In the genomic region with DNA sequence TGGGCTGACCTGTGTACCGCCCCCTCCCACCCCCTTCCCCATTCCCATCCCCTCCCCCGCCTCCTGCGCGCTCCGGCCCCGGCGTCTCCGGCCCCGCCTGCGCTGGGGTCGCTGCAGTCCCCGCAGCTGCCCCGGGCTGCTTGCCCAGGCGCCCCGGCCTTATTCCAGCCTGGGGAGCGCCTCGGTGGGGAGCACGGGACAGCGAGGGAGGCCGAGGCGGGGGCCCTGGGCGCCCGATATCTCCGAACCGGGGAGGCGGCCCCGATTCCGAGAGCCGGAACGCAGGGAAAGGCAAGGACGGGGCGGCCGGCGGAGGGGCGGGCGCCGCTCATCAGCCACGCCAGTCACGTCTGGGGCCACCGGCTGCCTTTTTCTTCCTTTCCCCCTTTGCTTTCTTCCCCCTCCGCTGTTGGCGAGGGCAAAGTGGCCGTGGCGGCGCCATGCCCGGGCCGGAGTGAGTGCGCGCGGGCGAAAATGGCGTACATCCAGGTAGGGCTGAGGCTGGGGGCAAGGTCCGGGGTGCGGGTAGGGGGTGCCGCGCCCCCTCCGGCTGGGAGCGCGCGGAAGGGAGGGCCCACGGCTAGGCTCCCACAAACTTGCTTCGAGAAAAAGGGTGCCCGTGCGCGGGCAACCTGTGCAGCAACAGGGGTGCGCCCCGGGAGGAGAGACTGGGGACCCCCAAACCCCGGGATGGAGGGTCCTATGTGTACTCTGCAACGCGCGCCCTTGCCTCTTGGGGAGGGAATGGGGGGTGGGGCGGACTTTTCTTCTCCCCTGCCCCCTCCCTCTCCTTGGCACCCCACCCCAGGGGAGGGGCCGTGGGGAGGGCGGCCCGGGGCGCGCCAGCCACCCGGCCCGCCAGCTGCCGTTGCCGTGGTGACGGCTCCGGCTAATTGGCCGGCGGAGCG, we compare ENCODE assay signal across 9 cellular contexts. TPM values are rescaled to one million over a fixed set of nuclear protein-coding genes. Genes with fewer than 3 reads are reported as not detected.
DNase-seq lines count a peak whose midpoint lies in the region; ATAC-seq and TF ChIP-seq lines count a peak whose summit lies in the region.
"Had no signal": no experiment of that assay in that cellular context is flagged by ENCODE, and none has a peak within 500 bp of the region (broad histone marks: within the 10 kb centered on the region; RNA-seq: fewer than 3 reads in every experiment).

A gene with protein sequence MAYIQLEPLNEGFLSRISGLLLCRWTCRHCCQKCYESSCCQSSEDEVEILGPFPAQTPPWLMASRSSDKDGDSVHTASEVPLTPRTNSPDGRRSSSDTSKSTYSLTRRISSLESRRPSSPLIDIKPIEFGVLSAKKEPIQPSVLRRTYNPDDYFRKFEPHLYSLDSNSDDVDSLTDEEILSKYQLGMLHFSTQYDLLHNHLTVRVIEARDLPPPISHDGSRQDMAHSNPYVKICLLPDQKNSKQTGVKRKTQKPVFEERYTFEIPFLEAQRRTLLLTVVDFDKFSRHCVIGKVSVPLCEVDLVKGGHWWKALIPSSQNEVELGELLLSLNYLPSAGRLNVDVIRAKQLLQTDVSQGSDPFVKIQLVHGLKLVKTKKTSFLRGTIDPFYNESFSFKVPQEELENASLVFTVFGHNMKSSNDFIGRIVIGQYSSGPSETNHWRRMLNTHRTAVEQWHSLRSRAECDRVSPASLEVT (plus strand): TSS at position 68 of the 908 bp plus-strand sequence. CDS start 407 bp downstream, at position 475.

- peak within 1 kb of the TSS; percentile 61 to 71 for H3K4me3 ChIP-seq in left lung
- H3K4me3 ChIP-seq in tibial artery, result peak within 1 kb of the TSS; percentile 38 to 49

- CTCF ChIA-PET in MCF 10A (lab: Yijun Ruan, JAX), result interaction anchor here (0.6 kb wide), 1 partner anchor 206 kb away, joined by 5 read pairs; no protein-coding TSS in a partner anchor

- H3K4me1 ChIP-seq in left lung (peaks cover 0 to 24% of the 10 kb centered on the region in 2 donors), tibial artery (peaks cover 0 to 23% (median 17%) of the 10 kb centered on the region in 4 donors)

- ATAC-seq in left lung (peak; percentile 70), HG03571 (IDR thresholded peaks at IDR 0.05; ENCODE audit: unreplicated experiment) (no peak), HG02840 (IDR thresholded peaks at IDR 0.05; ENCODE audit: low FRiP score, unreplicated experiment) (no peak)

- TF ChIP-seq CTCF in MCF 10A (IDR thresholded peaks at IDR 0.05; ENCODE audit: unreplicated experiment), result no peak
- TF ChIP-seq CTCF in left lung (IDR thresholded peaks at IDR 0.05), result no peak
- TF ChIP-seq CTCF in tibial artery (IDR thresholded peaks at IDR 0.05), result no peak

- H3K27me3 Mint-ChIP-seq in MCF 10A (ENCODE audit: insufficient read depth, unreplicated experiment), result peaks cover 30% of the 10 kb centered on the region

- H3K4me3 Mint-ChIP-seq in MCF 10A (ENCODE audit: unreplicated experiment), result peak within 1 kb of the TSS; percentile 46

- H3K36me3 Mint-ChIP-seq in MCF 10A (ENCODE audit: insufficient read depth, unreplicated experiment), result no peaks in the 10 kb centered on the region

- H3K9me3 ChIP-seq in left lung, result peaks cover 0 to under 1% of the 10 kb centered on the region in 2 donors
- H3K9me3 ChIP-seq in tibial artery, result no peaks in the 10 kb centered on the region

- H3K27me3 ChIP-seq in left lung, result peaks cover 0 to 31% of the 10 kb centered on the region in 2 donors
- peaks cover 0 to 34% of the 10 kb centered on the region in 2 donors for H3K27me3 ChIP-seq in tibial artery

- peak within 1 kb of the TSS; percentile 17 to 75 for H3K27ac ChIP-seq in left lung
- no peak within 1 kb of the TSS for H3K27ac ChIP-seq in tibial artery

- POLR2A ChIA-PET in MCF 10A (lab: Yijun Ruan, JAX), result no interaction called here

- intact Hi-C loops in MCF 10A (cut with micrococcal nuclease), result loop anchor here (5.0 kb wide), 1 partner anchor 334 kb away; no protein-coding TSS in a partner anchor
- intact Hi-C loops in left lung (cut with DNase I), result loop anchor here in 1 of 2 donors (10.0 kb wide), 1 partner anchor 84 kb away; no protein-coding TSS in a partner anchor
- intact Hi-C loops in tibial artery (cut with DNase I; ENCODE audit: low total_unique reads), result no loop called here

- BruUV-seq in MCF 10A (replicated peaks; lab: Mats Ljungman, UMichigan), result no TSS peak

- DNase-seq in DMS79 (lab: John Stamatoyannopoulos, UW), result peak; percentile 59
- DNase-seq in NCI-H146 treated with DMSO at 0.1 percent for 48 hours (lab: John Stamatoyannopoulos, UW; ENCODE audit: unreplicated experiment), result peak; percentile 71
- no peak for DNase-seq in MCF 10A (ENCODE audit: unreplicated experiment)
- peak; percentile 39 to 85 for DNase-seq in left lung
- DNase-seq in tibial artery, result no peak
- DNase-seq in activated naive CD4-positive, alpha-beta T cell (lab: John Stamatoyannopoulos, UW), result no peak

- no peaks in the 10 kb centered on the region for H3K4me1 Mint-ChIP-seq in MCF 10A (ENCODE audit: insufficient read depth, unreplicated experiment)

- H3K27ac Mint-ChIP-seq in MCF 10A (ENCODE audit: low read depth, unreplicated experiment), result no peak within 1 kb of the TSS
- H3K27ac Mint-ChIP-seq: naive thymus-derived CD4-positive, alpha-beta T cell had no signal

- H3K36me3 ChIP-seq in left lung, result no peaks in the 10 kb centered on the region
- no peaks in the 10 kb centered on the region for H3K36me3 ChIP-seq in tibial artery

- H3K9me3 Mint-ChIP-seq in MCF 10A (ENCODE audit: unreplicated experiment), result no peaks in the 10 kb centered on the region

RNA-seq across cellular contexts. Expression of the gene that starts here (rescaled TPM):
- total RNA-seq in MCF 10A (2022), result not detected in 2 replicates
- 10 to 100 TPM; 12.3 to 26.3 TPM for total RNA-seq in left lung

Comparison
In these comparisons a context has a peak if more than half of its experiments do, and no peak if none do; other contexts are left out.
1. DNase-seq: peak in DMS79 (single experiment), NCI-H146 treated with DMSO at 0.1 percent for 48 hours (single experiment) and left lung (2 of 2); none in MCF 10A (single experiment), tibial artery (0 of 2) and activated naive CD4-positive, alpha-beta T cell (0 of 4).
2. H3K27ac ChIP-seq: peak in left lung (2 of 2); none in tibial artery (0 of 2).